In the genomic region with DNA sequence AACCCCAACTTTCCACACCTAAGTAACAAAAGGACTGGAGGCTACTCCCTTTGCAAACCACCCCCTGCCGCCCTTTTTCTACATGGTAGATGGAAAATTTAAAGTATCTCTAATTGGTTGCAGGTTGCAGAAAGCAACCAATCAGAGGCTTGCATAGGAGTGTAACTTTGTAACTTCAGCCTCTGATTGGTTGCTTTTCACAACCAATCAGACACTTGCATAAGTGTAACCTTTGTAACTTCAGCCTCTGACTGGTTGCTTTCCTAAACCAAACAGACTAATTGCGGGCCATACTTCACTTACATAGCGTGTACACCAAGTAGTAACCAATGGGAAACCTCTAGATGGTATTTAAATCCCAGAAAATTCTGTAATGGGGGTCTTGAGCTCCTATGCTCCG, we compare ENCODE assay signal across 25 cellular contexts. TPM values are rescaled to one million over a fixed set of nuclear protein-coding genes. Genes with fewer than 3 reads are reported as not detected.
DNase-seq lines count a peak whose midpoint lies in the region; ATAC-seq, FAIRE-seq and TF ChIP-seq lines count a peak whose summit lies in the region.
"Had no signal": no experiment of that assay in that cellular context is flagged by ENCODE, and none has a peak within 500 bp of the region (broad histone marks: within the 10 kb centered on the region; RNA-seq: fewer than 3 reads in every experiment).

No MANE protein-coding gene starts in this region.

- H3K9me1 ChIP-seq in K562 (ENCODE audit: control insufficient read depth, insufficient read depth, low read length): no peaks in the 10 kb centered on the region

- H3K56ac ChIP-seq in mesendoderm (ENCODE audit: low read length): no peak overlapping the region

- no peak for TF ChIP-seq CTCF in K562 (IDR thresholded peaks at IDR 0.05 in 2 of 3, conservative IDR thresholded peaks at IDR 0.05 in 1 of 3; ENCODE audit: insufficient read depth in 2 of 3, low read depth in 1 of 3, low read length in 3 of 3)

- TF ChIP-seq POLR2A in K562 (conservative IDR thresholded peaks at IDR 0.05): no peak

- POLR2A ChIA-PET in K562 (lab: Yijun Ruan, JAX): interaction anchor here (0.6 kb wide), 1 partner anchor 20 kb away, joined by 4 read pairs; no protein-coding TSS in a partner anchor

- no TSS peak for BruUV-seq in K562 (replicated peaks; lab: Mats Ljungman, UMichigan)

- in situ Hi-C loops in K562 (cut with MboI): no loop called here

- H3K9me2 ChIP-seq in Karpas-422 (replicated peaks; ENCODE audit: insufficient read depth, low read length): no peaks in the 10 kb centered on the region

- H3K36me3 ChIP-seq in Karpas-422 (ENCODE audit: insufficient read depth, low read length) (no peaks in the 10 kb centered on the region), K562 (ENCODE audit: control insufficient read depth, insufficient read depth, low read length) (no peaks in the 10 kb centered on the region), mesendoderm (ENCODE audit: control insufficient read depth, insufficient read depth, low read length) (no peaks in the 10 kb centered on the region)
- H3K36me3 ChIP-seq: BE2C, BLaER1 had no signal

- no peak for DNase-seq in GM19239 (ENCODE audit: insufficient read length, low spot score)
- peak; percentile 52 for DNase-seq in Karpas-422
- DNase-seq in K562 (ENCODE audit: extremely low read depth in 1 of 4, low spot score in 3 of 4): peak in 1 of 4 experiments; percentile 22
- DNase-seq in left cardiac atrium: no peak
- DNase-seq in mesendoderm: no peak
- DNase-seq: 8988T; ACHN; BE2C; C1 segment of cervical spinal cord; CD4-positive, alpha-beta memory T cell; CD4-positive, CD25-positive, alpha-beta regulatory T cell; CD8-positive, alpha-beta memory T cell; COR-L47; DMS 273 treated with DMSO at 0.1 percent for 48 hours; DMS153; DMS53; DMS79; DND-41; EL; GDM1 had no signal

- H2AK5ac ChIP-seq in mesendoderm (ENCODE audit: low read length): no peak overlapping the region

- H3K4me2 ChIP-seq in Karpas-422 (ENCODE audit: low read depth, low read length, poor library complexity, severe bottlenecking) (no peak overlapping the region), K562 (ENCODE audit: insufficient read depth, low read length) (no peak overlapping the region), mesendoderm (ENCODE audit: low read length) (no peak overlapping the region)
- H3K4me2 ChIP-seq: BLaER1 had no signal

- ATAC-seq in K562 (no peak), left cardiac atrium (no peak), GM18502 (IDR thresholded peaks at IDR 0.05; ENCODE audit: poor library complexity, unreplicated experiment) (no peak)
- ATAC-seq: GM12878 had no signal

- WGBS in K562 (ENCODE audit: insufficient coverage, low coverage, missing lambda C conversion rate): 67% methylated on average over 4 of the region's 4 CpGs
- WGBS in mesendoderm (ENCODE audit: extremely low coverage, insufficient coverage, low lambda C conversion rate): no CpG with 5 or more reads among the region's 4 CpGs

- TF ChIP-seq RAD21 in K562 (CRISPR knock-in tag; conservative IDR thresholded peaks at IDR 0.05 in 1 of 2, IDR thresholded peaks at IDR 0.05 in 1 of 2): no peak

- H3K9ac ChIP-seq in Karpas-422 (ENCODE audit: low read length) (no peak overlapping the region), K562 (ENCODE audit: insufficient read depth in 1 of 2, low read depth in 2 of 2, low read length in 2 of 2) (no peak overlapping the region), mesendoderm (ENCODE audit: low read length) (no peak overlapping the region)
- H3K9ac ChIP-seq: BLaER1 had no signal

- H3K4me3 ChIP-seq in Karpas-422 (ENCODE audit: low read length) (no peak overlapping the region), K562 (no peak overlapping the region), mesendoderm (ENCODE audit: low read length) (no peak overlapping the region)
- H3K4me3 ChIP-seq: BLaER1, GM12878 had no signal

- H3K79me2 ChIP-seq in Karpas-422 (ENCODE audit: low read length) (no peaks in the 10 kb centered on the region), K562 (ENCODE audit: control insufficient read depth, insufficient read depth, low read length) (no peaks in the 10 kb centered on the region), mesendoderm (ENCODE audit: control insufficient read depth, insufficient read depth, low read length) (no peaks in the 10 kb centered on the region)

- H4K8ac ChIP-seq in mesendoderm (ENCODE audit: low read depth, low read length): no peak overlapping the region

- H4K5ac ChIP-seq in mesendoderm (ENCODE audit: low read length): no peak overlapping the region

- H3K79me1 ChIP-seq in mesendoderm (ENCODE audit: low read length): no peaks in the 10 kb centered on the region

- H2AFZ ChIP-seq in Karpas-422 (ENCODE audit: low read length) (no peak overlapping the region), K562 (ENCODE audit: low read depth, low read length) (no peak overlapping the region)

- H2BK5ac ChIP-seq in mesendoderm (ENCODE audit: low read length): no peak overlapping the region

- H3K27ac ChIP-seq in Karpas-422 (ENCODE audit: low read length) (no peak overlapping the region), K562 (ENCODE audit: extremely low read depth, low read depth, low read length) (no peak overlapping the region), mesendoderm (ENCODE audit: low read depth, low read length) (no peak overlapping the region)
- H3K27ac ChIP-seq: BLaER1 had no signal

- H3K23ac ChIP-seq in mesendoderm (ENCODE audit: low read length): no peak overlapping the region

- H3K18ac ChIP-seq in mesendoderm (ENCODE audit: low read length): no peak overlapping the region

- peak; percentile 33 for FAIRE-seq in GM19239 (lab: Jason Lieb, UNC)
- no peak for FAIRE-seq in K562 (lab: Jason Lieb, UNC)
- FAIRE-seq: A204.1, GM12878, GM12892 had no signal

- no peaks in the 10 kb centered on the region for H3K9me3 ChIP-seq in Karpas-422 (ENCODE audit: low read length)
- no peaks in the 10 kb centered on the region for H3K9me3 ChIP-seq in K562 (replicated peaks; ENCODE audit: control insufficient read depth, insufficient read depth, low read depth, low read length)
- H3K9me3 ChIP-seq: BE2C, BLaER1 had no signal

- intact Hi-C loops in K562 (cut with micrococcal nuclease): no loop called here
- intact Hi-C loops in left cardiac atrium (cut with DNase I): no loop called here

- CTCF ChIA-PET in K562 (lab: Yijun Ruan, JAX; ENCODE audit: low intra/inter-chr PET ratio): no interaction called here

- no peak overlapping the region for H2BK120ac ChIP-seq in mesendoderm (ENCODE audit: low read depth, low read length)

- no peaks in the 10 kb centered on the region for H3K4me1 ChIP-seq in Karpas-422 (ENCODE audit: low read length)
- peaks cover 0 to 2% of the 10 kb centered on the region in 2 experiments; a peak in 2 of 5 replicates for H3K4me1 ChIP-seq in K562 (replicated peaks in 1 of 2; ENCODE audit: control insufficient read depth in 2 of 2, insufficient read depth in 2 of 2, low read length in 2 of 2)
- H3K4me1 ChIP-seq in mesendoderm (ENCODE audit: control insufficient read depth, low read depth, low read length): no peaks in the 10 kb centered on the region
- H3K4me1 ChIP-seq: BE2C, BLaER1 had no signal

- TF ChIP-seq EP300 in K562 (IDR thresholded peaks at IDR 0.05; ENCODE audit: low read length): no peak

- H4K20me1 ChIP-seq in Karpas-422 (ENCODE audit: insufficient read depth, low read depth, low read length): no peaks in the 10 kb centered on the region
- no peaks in the 10 kb centered on the region for H4K20me1 ChIP-seq in K562 (replicated peaks; ENCODE audit: control insufficient read depth, insufficient read depth, low read length)
- H4K20me1 ChIP-seq: BLaER1 had no signal

- H3K27me3 ChIP-seq in Karpas-422 (ENCODE audit: low read length) (no peaks in the 10 kb centered on the region), K562 (ENCODE audit: control insufficient read depth in 2 of 2, insufficient read depth in 2 of 2, low read length in 2 of 2) (no peaks in the 10 kb centered on the region), mesendoderm (ENCODE audit: insufficient read depth, low read length, poor library complexity) (no peaks in the 10 kb centered on the region)
- H3K27me3 ChIP-seq: BE2C, BLaER1 had no signal

- H3K4ac ChIP-seq in mesendoderm (ENCODE audit: low read depth, low read length): no peak overlapping the region

- H2BK15ac ChIP-seq in mesendoderm (replicated peaks; ENCODE audit: low read depth): no peak overlapping the region

TF ChIP-seq in K562, 482 proteins besides CTCF, POLR2A, EP300 and RAD21 (continues in another document):
- no peak for TF ChIP-seq FOXA1 (IDR thresholded peaks at IDR 0.05; ENCODE audit: borderline replicate concordance)

RNA-seq across cellular contexts. Expression of gene ACER3, which starts 16.8 kb away (rescaled TPM):
- 2.9 and 10.7 TPM in 2 replicates for total RNA-seq in Karpas-422 (2014; rRNA removed; shearing (Covaris generic); ENCODE audit: low replicate concordance)
- total RNA-seq in K562 (2011; cell fraction: chromatin; rRNA removed; ENCODE audit: low replicate concordance): 28.7 and 32.1 TPM in 2 replicates
- total RNA-seq in K562 (2011; cell fraction: nucleolus; rRNA removed): 16.7 and 18.3 TPM in 2 replicates
- total RNA-seq in K562 (2011; cell fraction: nucleoplasm; rRNA removed): 17.2 and 24.5 TPM in 2 replicates
- total RNA-seq in K562 (2014; rRNA removed): 5.6 and 7.5 TPM in 2 replicates
- total RNA-seq in K562 (2014; rRNA removed; fragmentation: Illumina TruSeq; extraction: Trizol): 9.5 and 13.3 TPM in 2 replicates
- total RNA-seq in K562 (2015; rRNA removed; fragmentation: Illumina TruSeq; extraction: Trizol): 8.6 and 10.3 TPM in 2 replicates
- 10.5 and 13.1 TPM in 2 replicates for total RNA-seq in K562 (2021)
- 18.7 and 23.8 TPM in 2 replicates for polyA plus RNA-seq in K562 (2011; rRNA removed)
- 6.5 and 9.3 TPM in 2 replicates for polyA plus RNA-seq in K562 (2011; cell fraction: cytosol; rRNA removed)
- polyA plus RNA-seq in K562 (2011; cell fraction: nucleus; rRNA removed): 11.8 and 12.2 TPM in 2 replicates
- 6.9 and 7.1 TPM in 2 replicates for polyA plus RNA-seq in K562 (2012)
- polyA plus RNA-seq in K562 (2014; fragmentation: Illumina TruSeq; extraction: Trizol): 8.2 and 11.3 TPM in 2 replicates
- polyA plus RNA-seq in K562 (2014; fragmentation: Nextera tagmentation; extraction: Ambion mirVana): 1 to 10 TPM; 2.0 to 3.0 TPM
- polyA plus RNA-seq in K562 (2014; rRNA removed): 6.1 and 6.2 TPM in 2 replicates
- polyA minus RNA-seq in K562 (2011; rRNA and poly(A)+ RNA removed): 21.6 and 23.6 TPM in 2 replicates
- 5.0 and 5.7 TPM in 2 replicates for polyA minus RNA-seq in K562 (2011; cell fraction: cytosol; rRNA and poly(A)+ RNA removed)
- 14.5 and 14.7 TPM in 2 replicates for polyA minus RNA-seq in K562 (2011; cell fraction: nucleus; rRNA and poly(A)+ RNA removed)
- 10 to 100 TPM; 12.5 to 18.1 TPM for total RNA-seq in left cardiac atrium
- 9.5 TPM for polyA plus RNA-seq in mesendoderm (2013, experiment 1 of 2)
- polyA plus RNA-seq in mesendoderm (2013, experiment 2 of 2): 9.0 TPM
